In genomic region chr2:197278804-197279763, GRCh38 we compare ENCODE assay signal across 13 cellular contexts. TPM values are rescaled to one million over a fixed set of nuclear protein-coding genes. Genes with fewer than 3 reads are reported as not detected.
DNase-seq lines count a peak whose midpoint lies in the region; ATAC-seq and TF ChIP-seq lines count a peak whose summit lies in the region.
"Had no signal": no experiment of that assay in that cellular context is flagged by ENCODE, and none has a peak within 500 bp of the region (broad histone marks: within the 10 kb centered on the region; RNA-seq: fewer than 3 reads in every experiment).

No MANE protein-coding gene starts in this region.

- no peaks in the 10 kb centered on the region for H3K9me3 ChIP-seq in CD4-positive, CD25-positive, alpha-beta regulatory T cell (ENCODE audit: control insufficient read depth in 2 of 2, low read length in 2 of 2)
- H3K9me3 ChIP-seq in KOPT-K1 (ENCODE audit: insufficient read depth, low read length, poor library complexity, severe bottlenecking) (no peaks in the 10 kb centered on the region), adipocyte (ENCODE audit: control insufficient read depth, low read length) (no peaks in the 10 kb centered on the region)
- H3K9me3 ChIP-seq: right lobe of liver had no signal

- H3K9ac ChIP-seq in adipocyte (ENCODE audit: low read length) = no peak overlapping the region
- H3K9ac ChIP-seq: KMS-11 had no signal

- in situ Hi-C loops in GM13976 (cut with MboI; ENCODE audit: low sequenced_read_pairs, unreplicated experiment) = no loop called here

- DNase-seq in CD4-positive, CD25-positive, alpha-beta regulatory T cell = no peak
- DNase-seq in adipocyte (ENCODE audit: low read depth) (peak; percentile 16), natural killer cell (no peak), GM13976 (ENCODE audit: low spot score) (no peak), NCI-H128 (lab: John Stamatoyannopoulos, UW; ENCODE audit: unreplicated experiment) (no peak)
- DNase-seq: foreskin keratinocyte, GF-D8, NCI-H2029, right lobe of liver, SIG-M5 had no signal

- intact Hi-C loops in natural killer cell (cut with micrococcal nuclease) = no loop called here

- H3K27me3 ChIP-seq in CD4-positive, CD25-positive, alpha-beta regulatory T cell (ENCODE audit: control insufficient read depth, insufficient read depth, low read length) = no peaks in the 10 kb centered on the region
- H3K27me3 ChIP-seq in adipocyte (replicated peaks; ENCODE audit: control insufficient read depth, insufficient read depth, low read length) = no peaks in the 10 kb centered on the region
- H3K27me3 ChIP-seq: foreskin keratinocyte, right lobe of liver had no signal

- peaks cover 72% of the 10 kb centered on the region for H3K4me1 ChIP-seq in CD4-positive, CD25-positive, alpha-beta regulatory T cell (ENCODE audit: control insufficient read depth, insufficient read depth, low read length, poor library complexity, severe bottlenecking)
- H3K4me1 ChIP-seq in adipocyte (ENCODE audit: control insufficient read depth, insufficient read depth, low read length) = no peaks in the 10 kb centered on the region
- H3K4me1 ChIP-seq: foreskin keratinocyte, right lobe of liver had no signal

- H3K4me3 ChIP-seq in CD4-positive, CD25-positive, alpha-beta regulatory T cell (ENCODE audit: low read depth, low read length) = peak overlapping the region; percentile 61
- H3K4me3 ChIP-seq in adipocyte (ENCODE audit: low read length) = no peak overlapping the region
- H3K4me3 ChIP-seq: right lobe of liver had no signal

- H3K4me1 Mint-ChIP-seq in CD4-positive, CD25-positive, alpha-beta regulatory T cell = peaks cover 51 to 90% (median 71%) of the 10 kb centered on the region in 4 donors
- H3K4me1 Mint-ChIP-seq in natural killer cell = peaks cover 80 to 82% of the 10 kb centered on the region in 2 donors

- TF ChIP-seq CTCF in natural killer cell (IDR thresholded peaks at IDR 0.05) (no peak), GM13976 (IDR thresholded peaks at IDR 0.05; ENCODE audit: borderline replicate concordance, control extremely low read depth, extremely low read depth, insufficient read depth, missing control alignments) (no peak)

- peak overlapping the region; percentile 65 to 84 (median 72) for H3K4me3 Mint-ChIP-seq in CD4-positive, CD25-positive, alpha-beta regulatory T cell
- H3K4me3 Mint-ChIP-seq in natural killer cell = peak overlapping the region; percentile 29

- H3K27me3 Mint-ChIP-seq in CD4-positive, CD25-positive, alpha-beta regulatory T cell = no peaks in the 10 kb centered on the region
- no peaks in the 10 kb centered on the region for H3K27me3 Mint-ChIP-seq in natural killer cell (ENCODE audit: low read depth in 2 of 2)

- H3K27ac ChIP-seq in CD4-positive, CD25-positive, alpha-beta regulatory T cell (ENCODE audit: insufficient read depth, low read length, poor library complexity, severe bottlenecking) = peak overlapping the region; percentile 69
- H3K27ac ChIP-seq in KOPT-K1 (ENCODE audit: low read depth, low read length, poor library complexity, severe bottlenecking) = peak overlapping the region; percentile 29
- H3K27ac ChIP-seq: foreskin keratinocyte, KMS-11, right lobe of liver had no signal

- ATAC-seq in CD4-positive, CD25-positive, alpha-beta regulatory T cell (ENCODE audit: low read depth in 2 of 2) = no peak
- ATAC-seq in natural killer cell (no peak), HG02840 (IDR thresholded peaks at IDR 0.05; ENCODE audit: low FRiP score, unreplicated experiment) (no peak)
- ATAC-seq: foreskin keratinocyte had no signal

- H3K36me3 Mint-ChIP-seq in CD4-positive, CD25-positive, alpha-beta regulatory T cell = peaks cover 33% of the 10 kb centered on the region
- H3K36me3 Mint-ChIP-seq in natural killer cell = no peaks in the 10 kb centered on the region

- H3K27ac Mint-ChIP-seq in CD4-positive, CD25-positive, alpha-beta regulatory T cell = peak overlapping the region; percentile 91 to 97 (median 97)
- H3K27ac Mint-ChIP-seq in natural killer cell = peak overlapping the region; percentile 66 to 77

- peaks cover 15% of the 10 kb centered on the region for H3K36me3 ChIP-seq in CD4-positive, CD25-positive, alpha-beta regulatory T cell (ENCODE audit: control insufficient read depth, insufficient read depth, low read length)
- H3K36me3 ChIP-seq in KOPT-K1 (ENCODE audit: insufficient read depth, low read length) (no peaks in the 10 kb centered on the region), adipocyte (ENCODE audit: control insufficient read depth, insufficient read depth, low read length, severe bottlenecking) (no peaks in the 10 kb centered on the region)
- H3K36me3 ChIP-seq: right lobe of liver had no signal

- H3K9me3 Mint-ChIP-seq in CD4-positive, CD25-positive, alpha-beta regulatory T cell = no peaks in the 10 kb centered on the region
- no peaks in the 10 kb centered on the region for H3K9me3 Mint-ChIP-seq in natural killer cell

RNA-seq across cellular contexts. Expression of gene ANKRD44, which starts 31.5 kb away (rescaled TPM):
- 301 TPM for total RNA-seq in CD4-positive, CD25-positive, alpha-beta regulatory T cell
- 100 to 1,000 TPM in 1 of 4 donors, 10 to 100 TPM in 3; 69.6 to 104 (median 82.8) TPM for polyA plus RNA-seq in CD4-positive, CD25-positive, alpha-beta regulatory T cell
- total RNA-seq in natural killer cell = 100 to 1,000 TPM; 252 to 376 (median 311) TPM
